Comparison of ENCODE assay signal across 8 cellular contexts in the genomic region with DNA sequence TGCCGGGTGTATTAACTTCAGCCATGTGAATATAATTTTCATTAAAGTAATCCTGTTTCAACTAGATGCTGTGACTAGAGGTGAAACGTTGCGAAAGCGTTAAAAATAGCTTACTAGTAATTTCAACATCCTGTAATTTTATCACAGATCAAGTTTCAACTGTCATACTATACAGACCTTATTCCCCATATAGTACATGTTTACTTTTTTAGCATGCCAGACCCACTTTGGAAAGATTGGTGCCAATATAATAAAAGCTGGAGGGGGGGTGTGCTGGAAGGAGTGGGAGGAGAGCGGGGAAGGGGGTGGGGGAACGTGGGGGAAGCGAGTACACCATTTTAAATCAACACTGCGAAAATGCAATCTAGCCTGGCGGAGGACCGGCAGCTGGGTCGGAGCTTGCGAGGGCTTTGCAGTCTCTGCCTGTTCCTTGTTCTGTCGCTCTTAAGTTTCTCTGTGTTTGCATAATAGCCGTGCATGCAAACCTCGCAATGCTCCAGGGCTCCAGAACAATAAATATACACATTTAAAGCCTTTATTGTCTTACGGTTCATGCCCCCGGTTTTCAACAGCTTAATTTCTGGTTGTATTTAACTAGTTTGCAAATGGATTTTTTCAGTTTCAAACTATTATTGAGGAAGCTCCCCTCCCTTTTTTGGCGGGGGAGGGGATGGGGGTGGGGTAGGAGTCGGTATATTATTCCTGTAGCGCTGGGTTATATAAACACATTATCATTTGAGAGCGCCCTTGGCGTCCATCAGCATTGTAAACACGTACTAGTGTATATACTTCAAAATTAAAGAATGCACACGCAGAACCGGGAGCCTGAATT. TPM values are rescaled to one million over a fixed set of nuclear protein-coding genes. Genes with fewer than 3 reads are reported as not detected.
DNase-seq lines count a peak whose midpoint lies in the region; ATAC-seq, FAIRE-seq and TF ChIP-seq lines count a peak whose summit lies in the region.

No MANE protein-coding gene starts in this region.

- H3K9me3 Mint-ChIP-seq in activated naive CD8-positive, alpha-beta T cell treated with anti-CD3 and anti-CD28 coated beads, Interleukin-2, amount 10 ng/mL, durations not matched to agents 7 days and 5 days: no peaks in the 10 kb centered on the region

- H3K4me1 Mint-ChIP-seq in activated naive CD8-positive, alpha-beta T cell treated with anti-CD3 and anti-CD28 coated beads, Interleukin-2, amount 10 ng/mL, durations not matched to agents 7 days and 5 days: peaks cover 39% of the 10 kb centered on the region

- H3K36me3 Mint-ChIP-seq in activated naive CD8-positive, alpha-beta T cell treated with anti-CD3 and anti-CD28 coated beads, Interleukin-2, amount 10 ng/mL, durations not matched to agents 7 days and 5 days: peaks cover 8% of the 10 kb centered on the region

- intact Hi-C loops in heart left ventricle (cut with DNase I) (loop anchor here (5.0 to 10.0 kb wide), 13 partner anchors 37 to 347 kb away; no protein-coding TSS in a partner anchor), pancreas (cut with DNase I) (loop anchor here in 1 of 3 donors (10.0 kb wide), 1 partner anchor 355 kb away; no protein-coding TSS in a partner anchor)

- no peak for TF ChIP-seq POLR2A in heart left ventricle (IDR thresholded peaks at IDR 0.05)

- H3K27ac Mint-ChIP-seq in activated naive CD8-positive, alpha-beta T cell treated with anti-CD3 and anti-CD28 coated beads, Interleukin-2, amount 10 ng/mL, durations not matched to agents 7 days and 5 days: peak overlapping the region; percentile 97

- H3K9me3 ChIP-seq in heart left ventricle (no peaks in the 10 kb centered on the region), pancreas (no peaks in the 10 kb centered on the region)

- H3K4me1 ChIP-seq in heart left ventricle: peaks cover 2 to 51% (median 26%) of the 10 kb centered on the region in 12 donors
- peaks cover 13 to 24% (median 23%) of the 10 kb centered on the region in 3 donors for H3K4me1 ChIP-seq in pancreas

- peak overlapping the region in 11 of 12 donors; percentile 58 to 100 (median 94) for H3K27ac ChIP-seq in heart left ventricle
- H3K27ac ChIP-seq in pancreas: peak overlapping the region in 3 of 4 donors; percentile 17 to 72 (median 59)

- POLR2A ChIA-PET in activated naive CD8-positive, alpha-beta T cell treated with anti-CD3 and anti-CD28 coated beads, Interleukin-2, amount 10 ng/mL, durations not matched to agents 7 days and 5 days (lab: Charles Lee): interaction anchor here (0.6 to 4.2 kb wide), 20 partner anchors 40 to 1233 kb away, joined by 3 to 21 read pairs (median 4); partner anchors contain the start of gene NRBF2

- no peak for FAIRE-seq in pancreas (lab: Jason Lieb, UNC)

- H3K4me3 Mint-ChIP-seq in activated naive CD8-positive, alpha-beta T cell treated with anti-CD3 and anti-CD28 coated beads, Interleukin-2, amount 10 ng/mL, durations not matched to agents 7 days and 5 days: peak overlapping the region; percentile 95

- DNase-seq in GF-D8 (lab: John Stamatoyannopoulos, UW): peak; percentile 17
- peak; percentile 76 for DNase-seq in LHCN-M2 (ENCODE audit: low read depth)
- DNase-seq in RPMI8226: peak; percentile 68
- peak; percentile 65 for DNase-seq in activated naive CD8-positive, alpha-beta T cell treated with anti-CD3 and anti-CD28 coated beads, Interleukin-2, amount 10 ng/mL, durations not matched to agents 7 days and 5 days
- peak; percentile 40 to 80 (median 57) for DNase-seq in heart left ventricle
- peak in 3 of 6 donors; percentile 17 to 57 (median 39) for DNase-seq in pancreas
- DNase-seq in GM19240 (ENCODE audit: insufficient read length, low spot score): no peak

- ATAC-seq in GM21825 (IDR thresholded peaks at IDR 0.05; ENCODE audit: unreplicated experiment): peak; percentile 39
- peak; percentile 19 for ATAC-seq in activated naive CD8-positive, alpha-beta T cell treated with anti-CD3 and anti-CD28 coated beads, Interleukin-2, amount 10 ng/mL, durations not matched to agents 7 days and 5 days (ENCODE audit: low read depth)
- peak in 3 of 4 donors; percentile 8 to 14 (median 11) for ATAC-seq in heart left ventricle
- peak in 2 of 4 donors; percentile 3 to 7 for ATAC-seq in pancreas

- no peaks in the 10 kb centered on the region for H3K27me3 Mint-ChIP-seq in activated naive CD8-positive, alpha-beta T cell treated with anti-CD3 and anti-CD28 coated beads, Interleukin-2, amount 10 ng/mL, durations not matched to agents 7 days and 5 days

- TF ChIP-seq CTCF in heart left ventricle (IDR thresholded peaks at IDR 0.05) (no peak), pancreas (IDR thresholded peaks at IDR 0.05) (no peak)

- H3K27me3 ChIP-seq in heart left ventricle (no peaks in the 10 kb centered on the region), pancreas (no peaks in the 10 kb centered on the region)

- peak overlapping the region; percentile 50 to 92 (median 82) for H3K4me3 ChIP-seq in heart left ventricle
- H3K4me3 ChIP-seq in pancreas: peak overlapping the region; percentile 47 to 78 (median 70)

- 0 to 1% (median 1%) methylated on average over 25 of the region's 25 CpGs for WGBS in heart left ventricle, 4 donors
- 1% methylated on average over 25 of the region's 25 CpGs for WGBS in pancreas, 2 donors

- no peaks in the 10 kb centered on the region for H3K36me3 ChIP-seq in heart left ventricle
- no peaks in the 10 kb centered on the region for H3K36me3 ChIP-seq in pancreas

RNA-seq across cellular contexts. Expression of gene ARID5B, which starts 1.3 kb away (rescaled TPM):
- 11.0 and 17.4 TPM in 2 replicates for total RNA-seq in LHCN-M2 (2014; rRNA removed)
- 10.1 TPM for polyA plus RNA-seq in LHCN-M2 (2012)
- total RNA-seq in activated naive CD8-positive, alpha-beta T cell treated with anti-CD3 and anti-CD28 coated beads, Interleukin-2, amount 10 ng/mL, durations not matched to agents 7 days and 5 days: 10 to 100 TPM; 25.4 to 26.1 TPM
- total RNA-seq in heart left ventricle: 10 to 100 TPM; 11.2 to 45.5 (median 29.9) TPM
- 10 to 100 TPM in 1 of 2 donors, 1 to 10 TPM in 1; 4.5 to 15.8 TPM for polyA plus RNA-seq in heart left ventricle
- total RNA-seq in pancreas: 10 to 100 TPM in 2 of 6 donors, 1 to 10 TPM in 4; 2.6 to 13.0 (median 6.8) TPM
- 1 to 10 TPM; 2.6 to 3.9 TPM for polyA plus RNA-seq in pancreas
